ENCODE assay signal across 23 cellular contexts in genomic region chr6:139654888-139655782, GRCh38.
DNase-seq lines count a peak whose midpoint lies in the region; ATAC-seq and TF ChIP-seq lines count a peak whose summit lies in the region.
"Had no signal": no experiment of that assay in that cellular context is flagged by ENCODE, and none has a peak within 500 bp of the region (broad histone marks: within the 10 kb centered on the region; RNA-seq: fewer than 3 reads in every experiment).

No MANE protein-coding gene starts in this region.

- no peaks in the 10 kb centered on the region for H3K27me3 ChIP-seq in duodenal mucosa (ENCODE audit: control insufficient read depth in 1 of 2, insufficient read depth in 2 of 2, low read length in 2 of 2)
- no peaks in the 10 kb centered on the region for H3K27me3 ChIP-seq in liver (ENCODE audit: control insufficient read depth in 4 of 4, insufficient read depth in 4 of 4, low read length in 3 of 4)
- H3K27me3 ChIP-seq in smooth muscle cell (ENCODE audit: low read depth): no peaks in the 10 kb centered on the region
- H3K27me3 ChIP-seq: thyroid gland had no signal

- DNase-seq in NCI-H187 (lab: John Stamatoyannopoulos, UW) (peak; percentile 23 to 42), NCI-H187 treated with DMSO at 0.1 percent for 48 hours (lab: John Stamatoyannopoulos, UW) (no peak), smooth muscle cell (lab: John Stamatoyannopoulos, UW; ENCODE audit: unreplicated experiment) (no peak), NCI-H2196 (lab: John Stamatoyannopoulos, UW; ENCODE audit: unreplicated experiment) (no peak), NCI-H1436 (lab: John Stamatoyannopoulos, UW) (no peak)
- DNase-seq in activated CD4-positive, alpha-beta T cell treated with anti-CD3 and anti-CD28 coated beads for 36 hours: no peak
- DNase-seq: 8988T; activated CD4-positive, alpha-beta T cell treated with anti-CD3 and anti-CD28 coated beads for 1 hour; C1 segment of cervical spinal cord; dermis blood vessel endothelial cell; glutamatergic neuron; KBM-7; mammary epithelial cell; NCI-H1092; NCI-H2107; NCI-H774; retina; stimulated activated naive B cell treated with anti-CD40 and anti-IgM and Interleukin-4, amounts not matched to agents 10 μg/mL and 1 μg/mL and 100 μg/mL, for 72 hours; T1000 had no signal

- H3K36me3 ChIP-seq in duodenal mucosa (ENCODE audit: control insufficient read depth in 1 of 2, insufficient read depth in 2 of 2, low read length in 2 of 2) (no peaks in the 10 kb centered on the region), liver (ENCODE audit: control insufficient read depth in 4 of 4, insufficient read depth in 3 of 4, low read depth in 1 of 4, low read length in 3 of 4) (no peaks in the 10 kb centered on the region), smooth muscle cell (ENCODE audit: low read depth) (no peaks in the 10 kb centered on the region)
- H3K36me3 ChIP-seq: thyroid gland had no signal

- H3K4me3 ChIP-seq in duodenal mucosa (ENCODE audit: low read depth in 1 of 2, low read length in 2 of 2) (peak overlapping the region in 1 of 2 donors; percentile 38), liver (ENCODE audit: low read depth in 1 of 3, low read length in 3 of 3) (peak overlapping the region in 1 of 3 donors; percentile 29), smooth muscle cell (no peak overlapping the region)
- H3K4me3 ChIP-seq: thyroid gland had no signal

- TF ChIP-seq RAD21 in liver (IDR thresholded peaks at IDR 0.05): peak in 1 of 2 donors; percentile 45

- H3K36me3 Mint-ChIP-seq in activated CD4-positive, alpha-beta T cell treated with anti-CD3 and anti-CD28 coated beads for 36 hours (ENCODE audit: low read depth): no peaks in the 10 kb centered on the region
- H3K36me3 Mint-ChIP-seq: stimulated activated naive B cell treated with anti-CD40 and anti-IgM and Interleukin-4, amounts not matched to agents 10 μg/mL and 1 μg/mL and 100 μg/mL, for 72 hours had no signal

- intact Hi-C loops in activated CD4-positive, alpha-beta T cell treated with anti-CD3 and anti-CD28 coated beads for 36 hours (cut with DNase I, micrococcal nuclease): no loop called here

- H4K20me1 ChIP-seq in smooth muscle cell (ENCODE audit: low read depth): no peaks in the 10 kb centered on the region

- H3K9me3 ChIP-seq in duodenal mucosa (ENCODE audit: control insufficient read depth in 1 of 2, low read length in 2 of 2) (no peaks in the 10 kb centered on the region), liver (ENCODE audit: control insufficient read depth in 4 of 4, low read length in 3 of 4) (no peaks in the 10 kb centered on the region), smooth muscle cell (replicated peaks; ENCODE audit: low read depth) (no peaks in the 10 kb centered on the region)
- H3K9me3 ChIP-seq: thyroid gland had no signal

- H3K4me2 ChIP-seq in smooth muscle cell: no peak overlapping the region

- H3F3A ChIP-seq in smooth muscle cell (ENCODE audit: low read depth): no peaks in the 10 kb centered on the region

- CTCF ChIA-PET in activated CD4-positive, alpha-beta T cell treated with anti-CD3 and anti-CD28 coated beads for 36 hours (lab: Charles Lee): no interaction called here

- ATAC-seq in activated CD4-positive, alpha-beta T cell treated with anti-CD3 and anti-CD28 coated beads for 36 hours: no peak
- ATAC-seq: SK-N-SH treated with all-trans-retinoic acid at 6 μM for 48 hours had no signal

- H3K4me1 ChIP-seq in duodenal mucosa (ENCODE audit: control insufficient read depth in 1 of 2, insufficient read depth in 2 of 2, low read length in 2 of 2) (peaks cover 9 to 26% of the 10 kb centered on the region in 2 donors), liver (ENCODE audit: control insufficient read depth in 4 of 4, insufficient read depth in 4 of 4, low read length in 3 of 4) (peaks cover 3 to 32% (median 18%) of the 10 kb centered on the region in 4 donors), smooth muscle cell (ENCODE audit: low read depth) (peaks cover 13% of the 10 kb centered on the region)

- H3K27ac ChIP-seq in duodenal mucosa (ENCODE audit: low read depth, low read length) (peak overlapping the region; percentile 47), liver (ENCODE audit: low read depth in 1 of 2, low read length in 2 of 2) (peak overlapping the region; percentile 81 to 82), smooth muscle cell (ENCODE audit: low read depth) (peak overlapping the region; percentile 37)

- peaks cover 1% of the 10 kb centered on the region for H3K27me3 Mint-ChIP-seq in activated CD4-positive, alpha-beta T cell treated with anti-CD3 and anti-CD28 coated beads for 36 hours

- H3K27ac Mint-ChIP-seq in activated CD4-positive, alpha-beta T cell treated with anti-CD3 and anti-CD28 coated beads for 36 hours: no peak overlapping the region
- H3K27ac Mint-ChIP-seq: stimulated activated naive B cell treated with anti-CD40 and anti-IgM and Interleukin-4, amounts not matched to agents 10 μg/mL and 1 μg/mL and 100 μg/mL, for 72 hours had no signal

- H2AFZ ChIP-seq in smooth muscle cell (ENCODE audit: low read depth): no peak overlapping the region

- no peaks in the 10 kb centered on the region for H3K4me1 Mint-ChIP-seq in activated CD4-positive, alpha-beta T cell treated with anti-CD3 and anti-CD28 coated beads for 36 hours

- H3K79me2 ChIP-seq in smooth muscle cell (ENCODE audit: low read depth): no peaks in the 10 kb centered on the region

- no peak overlapping the region for H3K4me3 Mint-ChIP-seq in activated CD4-positive, alpha-beta T cell treated with anti-CD3 and anti-CD28 coated beads for 36 hours
- H3K4me3 Mint-ChIP-seq: stimulated activated naive B cell treated with anti-CD40 and anti-IgM and Interleukin-4, amounts not matched to agents 10 μg/mL and 1 μg/mL and 100 μg/mL, for 72 hours had no signal

- POLR2A ChIA-PET in activated CD4-positive, alpha-beta T cell treated with anti-CD3 and anti-CD28 coated beads for 36 hours (lab: Charles Lee): no interaction called here

- H3K9ac ChIP-seq in duodenal mucosa (ENCODE audit: low read depth in 1 of 2, low read length in 2 of 2): peak overlapping the region; percentile 7 to 33
- H3K9ac ChIP-seq in liver (ENCODE audit: low read depth in 1 of 2, low read length in 2 of 2): peak overlapping the region in 1 of 2 donors; percentile 16
- H3K9ac ChIP-seq in smooth muscle cell (ENCODE audit: low read depth): no peak overlapping the region

- TF ChIP-seq CTCF in liver (IDR thresholded peaks at IDR 0.05; ENCODE audit: low read depth, low read length, missing input control) (no peak), smooth muscle cell (IDR thresholded peaks at IDR 0.05; ENCODE audit: borderline replicate concordance, insufficient read depth, poor library complexity, severe bottlenecking) (no peak)

- no peaks in the 10 kb centered on the region for H3K9me3 Mint-ChIP-seq in activated CD4-positive, alpha-beta T cell treated with anti-CD3 and anti-CD28 coated beads for 36 hours (ENCODE audit: low read depth)
- H3K9me3 Mint-ChIP-seq: stimulated activated naive B cell treated with anti-CD40 and anti-IgM and Interleukin-4, amounts not matched to agents 10 μg/mL and 1 μg/mL and 100 μg/mL, for 72 hours had no signal

- WGBS in liver: 75% methylated on average over 10 of the region's 10 CpGs
- 81% methylated on average over 10 of the region's 10 CpGs for WGBS in smooth muscle cell (ENCODE audit: low lambda C conversion rate)

TF ChIP-seq in liver, 16 proteins besides CTCF, POLR2A, EP300 and RAD21:
- TF ChIP-seq HNF4A (conservative IDR thresholded peaks at IDR 0.05) (peak; percentile 90 to 94), NR2F2 (IDR thresholded peaks at IDR 0.05) (no peak), RXRA (IDR thresholded peaks at IDR 0.05) (peak in 1 of 2 donors; percentile 67), FOXA2 (IDR thresholded peaks at IDR 0.05) (no peak), SP1 (IDR thresholded peaks at IDR 0.05) (peak; percentile 65), HNF4G (IDR thresholded peaks at IDR 0.05) (peak; percentile 86)
- TF ChIP-seq, protein P1, sequence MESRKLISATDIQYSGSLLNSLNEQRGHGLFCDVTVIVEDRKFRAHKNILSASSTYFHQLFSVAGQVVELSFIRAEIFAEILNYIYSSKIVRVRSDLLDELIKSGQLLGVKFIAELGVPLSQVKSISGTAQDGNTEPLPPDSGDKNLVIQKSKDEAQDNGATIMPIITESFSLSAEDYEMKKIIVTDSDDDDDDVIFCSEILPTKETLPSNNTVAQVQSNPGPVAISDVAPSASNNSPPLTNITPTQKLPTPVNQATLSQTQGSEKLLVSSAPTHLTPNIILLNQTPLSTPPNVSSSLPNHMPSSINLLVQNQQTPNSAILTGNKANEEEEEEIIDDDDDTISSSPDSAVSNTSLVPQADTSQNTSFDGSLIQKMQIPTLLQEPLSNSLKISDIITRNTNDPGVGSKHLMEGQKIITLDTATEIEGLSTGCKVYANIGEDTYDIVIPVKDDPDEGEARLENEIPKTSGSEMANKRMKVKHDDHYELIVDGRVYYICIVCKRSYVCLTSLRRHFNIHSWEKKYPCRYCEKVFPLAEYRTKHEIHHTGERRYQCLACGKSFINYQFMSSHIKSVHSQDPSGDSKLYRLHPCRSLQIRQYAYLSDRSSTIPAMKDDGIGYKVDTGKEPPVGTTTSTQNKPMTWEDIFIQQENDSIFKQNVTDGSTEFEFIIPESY (IDR thresholded peaks at IDR 0.05): no peak

Comparison
In these comparisons a context has a peak if more than half of its experiments do, and no peak if none do; other contexts are left out.
1. DNase-seq: peak in NCI-H187 (2 of 2); none in NCI-H187 treated with DMSO at 0.1 percent for 48 hours (single experiment), smooth muscle cell (single experiment), NCI-H2196 (single experiment), NCI-H1436 (single experiment) and activated CD4-positive, alpha-beta T cell treated with anti-CD3 and anti-CD28 coated beads for 36 hours (single experiment).
2. Peak in every context shown above with its lines, with median percentiles within 50 percentile points of each other: H3K27ac ChIP-seq.